In genomic region chr4:140252742-140253555, GRCh38 we compare ENCODE assay signal across 8 cellular contexts.
A peak's percentile ranks its signal among the peaks of the same experiment; 100 is the strongest.
DNase-seq lines count a peak whose midpoint lies in the region; ATAC-seq and TF ChIP-seq lines count a peak whose summit lies in the region.

No MANE protein-coding gene starts in this region.

- peak; percentile 78 for ATAC-seq in CD8-positive, alpha-beta T cell
- ATAC-seq in GM21526 (IDR thresholded peaks at IDR 0.05; ENCODE audit: low FRiP score, unreplicated experiment) (peak; percentile 56), Right ventricle myocardium inferior (peak; percentile 86)
- ATAC-seq in activated naive CD8-positive, alpha-beta T cell treated with anti-CD3 and anti-CD28 coated beads, Interleukin-2, amount 10 ng/mL, durations not matched to agents 7 days and 5 days (ENCODE audit: low read depth): peak; percentile 80

- POLR2A ChIA-PET in CD8-positive, alpha-beta T cell (lab: Charles Lee): interaction anchor here (0.6 to 1.4 kb wide), 3 partner anchors 10 to 241 kb away, joined by 3 to 5 read pairs (median 4); no protein-coding TSS in a partner anchor
- POLR2A ChIA-PET in activated naive CD8-positive, alpha-beta T cell treated with anti-CD3 and anti-CD28 coated beads, Interleukin-2, amount 10 ng/mL, durations not matched to agents 7 days and 5 days (lab: Charles Lee): interaction anchor here (0.6 to 2.2 kb wide), 6 partner anchors 10 to 239 kb away, joined by 3 to 9 read pairs (median 4); partner anchors contain the start of gene MAML3

- no peaks in the 10 kb centered on the region for H3K27me3 ChIP-seq in CD8-positive, alpha-beta T cell (ENCODE audit: insufficient read depth, low read length)

- no peaks in the 10 kb centered on the region for H3K9me3 Mint-ChIP-seq in CD8-positive, alpha-beta T cell
- no peaks in the 10 kb centered on the region for H3K9me3 Mint-ChIP-seq in activated naive CD8-positive, alpha-beta T cell treated with anti-CD3 and anti-CD28 coated beads, Interleukin-2, amount 10 ng/mL, durations not matched to agents 7 days and 5 days
- H3K9me3 Mint-ChIP-seq in osteocyte (ENCODE audit: unreplicated experiment) (no peaks in the 10 kb centered on the region), type B pancreatic cell (no peaks in the 10 kb centered on the region)

- CTCF ChIA-PET in CD8-positive, alpha-beta T cell (lab: Charles Lee): interaction anchor here (0.6 to 5.1 kb wide), 37 partner anchors 10 to 650 kb away, joined by 3 to 100 read pairs (median 4); no protein-coding TSS in a partner anchor

- TF ChIP-seq CTCF in CD8-positive, alpha-beta T cell (IDR thresholded peaks at IDR 0.05): peak; percentile 91
- TF ChIP-seq CTCF in osteocyte (IDR thresholded peaks at IDR 0.05): peak; percentile 99
- TF ChIP-seq CTCF in type B pancreatic cell (conservative IDR thresholded peaks at IDR 0.05): peak; percentile 100

- peaks cover 10% of the 10 kb centered on the region for H3K4me1 Mint-ChIP-seq in CD8-positive, alpha-beta T cell (ENCODE audit: low read depth)
- peaks cover 22% of the 10 kb centered on the region for H3K4me1 Mint-ChIP-seq in activated naive CD8-positive, alpha-beta T cell treated with anti-CD3 and anti-CD28 coated beads, Interleukin-2, amount 10 ng/mL, durations not matched to agents 7 days and 5 days
- H3K4me1 Mint-ChIP-seq in osteocyte (ENCODE audit: unreplicated experiment) (peaks cover 33% of the 10 kb centered on the region), type B pancreatic cell (ENCODE audit: unreplicated experiment) (peaks cover 57% of the 10 kb centered on the region)

- intact Hi-C loops in CD8-positive, alpha-beta T cell (cut with DNase I, micrococcal nuclease): loop anchor here (1.0 to 5.0 kb wide), 10 partner anchors 99 to 756 kb away; partner anchors contain the start of genes MAML3 (in 1 of the 2) and SCOC (in 1 of the 2)
- intact Hi-C loops in Right ventricle myocardium inferior (cut with DNase I): loop anchor here (1.0 to 5.0 kb wide), 8 partner anchors 99 to 596 kb away; partner anchors contain the start of gene MAML3

- no peaks in the 10 kb centered on the region for H3K9me3 ChIP-seq in CD8-positive, alpha-beta T cell (ENCODE audit: low read length)

- no peaks in the 10 kb centered on the region for H3K36me3 ChIP-seq in CD8-positive, alpha-beta T cell (ENCODE audit: insufficient read depth, low read length)

- H3K27ac Mint-ChIP-seq in CD8-positive, alpha-beta T cell: no peak overlapping the region
- H3K27ac Mint-ChIP-seq in activated naive CD8-positive, alpha-beta T cell treated with anti-CD3 and anti-CD28 coated beads, Interleukin-2, amount 10 ng/mL, durations not matched to agents 7 days and 5 days: peak overlapping the region; percentile 71
- H3K27ac Mint-ChIP-seq in osteocyte (ENCODE audit: unreplicated experiment): no peak overlapping the region
- H3K27ac Mint-ChIP-seq in type B pancreatic cell: peak overlapping the region; percentile 80

- peak overlapping the region; percentile 25 for H3K27ac ChIP-seq in CD8-positive, alpha-beta T cell (ENCODE audit: low read depth, low read length)

- H3K27me3 Mint-ChIP-seq in CD8-positive, alpha-beta T cell (ENCODE audit: low read depth): peaks cover 11% of the 10 kb centered on the region
- H3K27me3 Mint-ChIP-seq in activated naive CD8-positive, alpha-beta T cell treated with anti-CD3 and anti-CD28 coated beads, Interleukin-2, amount 10 ng/mL, durations not matched to agents 7 days and 5 days: no peaks in the 10 kb centered on the region
- H3K27me3 Mint-ChIP-seq in osteocyte (ENCODE audit: unreplicated experiment) (no peaks in the 10 kb centered on the region), type B pancreatic cell (no peaks in the 10 kb centered on the region)

- H3K4me3 ChIP-seq in CD8-positive, alpha-beta T cell (ENCODE audit: low read depth, low read length): peak overlapping the region; percentile 58

- peak overlapping the region; percentile 75 for H3K4me3 Mint-ChIP-seq in CD8-positive, alpha-beta T cell
- H3K4me3 Mint-ChIP-seq in activated naive CD8-positive, alpha-beta T cell treated with anti-CD3 and anti-CD28 coated beads, Interleukin-2, amount 10 ng/mL, durations not matched to agents 7 days and 5 days: peak overlapping the region; percentile 69
- H3K4me3 Mint-ChIP-seq in osteocyte (ENCODE audit: unreplicated experiment) (peak overlapping the region; percentile 63), type B pancreatic cell (peak overlapping the region; percentile 81)

- H3K4me1 ChIP-seq in CD8-positive, alpha-beta T cell (ENCODE audit: insufficient read depth, low read length): no peaks in the 10 kb centered on the region

- DNase-seq in CD8-positive, alpha-beta T cell: peak; percentile 16 to 80 (median 60)
- DNase-seq in M059J (ENCODE audit: low read depth) (peak; percentile 54), SKM-1 (lab: John Stamatoyannopoulos, UW; ENCODE audit: unreplicated experiment) (peak; percentile 13), Right ventricle myocardium inferior (ENCODE audit: missing footprints) (peak; percentile 88), osteocyte (ENCODE audit: extremely low spot score, unreplicated experiment) (peak; percentile 91), type B pancreatic cell (ENCODE audit: extremely low spot score, unreplicated experiment) (peak; percentile 92)
- DNase-seq in activated naive CD8-positive, alpha-beta T cell treated with anti-CD3 and anti-CD28 coated beads, Interleukin-2, amount 10 ng/mL, durations not matched to agents 7 days and 5 days: peak; percentile 78

- H3K36me3 Mint-ChIP-seq in CD8-positive, alpha-beta T cell: no peaks in the 10 kb centered on the region
- no peaks in the 10 kb centered on the region for H3K36me3 Mint-ChIP-seq in activated naive CD8-positive, alpha-beta T cell treated with anti-CD3 and anti-CD28 coated beads, Interleukin-2, amount 10 ng/mL, durations not matched to agents 7 days and 5 days
- H3K36me3 Mint-ChIP-seq in osteocyte (ENCODE audit: unreplicated experiment) (no peaks in the 10 kb centered on the region), type B pancreatic cell (no peaks in the 10 kb centered on the region)

Comparison
In these comparisons a context has a peak if more than half of its experiments do, and no peak if none do; other contexts are left out.
1. Peak in every context shown above with its lines: DNase-seq, ATAC-seq, H3K4me3 ChIP-seq and H3K27ac ChIP-seq.
2. DNase-seq: peak in every context shown above with its lines; median percentile 92 in type B pancreatic cell; 91 in osteocyte; 88 in Right ventricle myocardium inferior; 78 in activated naive CD8-positive, alpha-beta T cell treated with anti-CD3 and anti-CD28 coated beads, Interleukin-2, amount 10 ng/mL, durations not matched to agents 7 days and 5 days; 60 in CD8-positive, alpha-beta T cell; 54 in M059J; 13 in SKM-1.
3. H3K27ac Mint-ChIP-seq: peak in activated naive CD8-positive, alpha-beta T cell treated with anti-CD3 and anti-CD28 coated beads, Interleukin-2, amount 10 ng/mL, durations not matched to agents 7 days and 5 days (single experiment) and type B pancreatic cell (single experiment); none in CD8-positive, alpha-beta T cell (single experiment) and osteocyte (single experiment).